Comparison of ENCODE assay signal across 8 cellular contexts in the genomic region with DNA sequence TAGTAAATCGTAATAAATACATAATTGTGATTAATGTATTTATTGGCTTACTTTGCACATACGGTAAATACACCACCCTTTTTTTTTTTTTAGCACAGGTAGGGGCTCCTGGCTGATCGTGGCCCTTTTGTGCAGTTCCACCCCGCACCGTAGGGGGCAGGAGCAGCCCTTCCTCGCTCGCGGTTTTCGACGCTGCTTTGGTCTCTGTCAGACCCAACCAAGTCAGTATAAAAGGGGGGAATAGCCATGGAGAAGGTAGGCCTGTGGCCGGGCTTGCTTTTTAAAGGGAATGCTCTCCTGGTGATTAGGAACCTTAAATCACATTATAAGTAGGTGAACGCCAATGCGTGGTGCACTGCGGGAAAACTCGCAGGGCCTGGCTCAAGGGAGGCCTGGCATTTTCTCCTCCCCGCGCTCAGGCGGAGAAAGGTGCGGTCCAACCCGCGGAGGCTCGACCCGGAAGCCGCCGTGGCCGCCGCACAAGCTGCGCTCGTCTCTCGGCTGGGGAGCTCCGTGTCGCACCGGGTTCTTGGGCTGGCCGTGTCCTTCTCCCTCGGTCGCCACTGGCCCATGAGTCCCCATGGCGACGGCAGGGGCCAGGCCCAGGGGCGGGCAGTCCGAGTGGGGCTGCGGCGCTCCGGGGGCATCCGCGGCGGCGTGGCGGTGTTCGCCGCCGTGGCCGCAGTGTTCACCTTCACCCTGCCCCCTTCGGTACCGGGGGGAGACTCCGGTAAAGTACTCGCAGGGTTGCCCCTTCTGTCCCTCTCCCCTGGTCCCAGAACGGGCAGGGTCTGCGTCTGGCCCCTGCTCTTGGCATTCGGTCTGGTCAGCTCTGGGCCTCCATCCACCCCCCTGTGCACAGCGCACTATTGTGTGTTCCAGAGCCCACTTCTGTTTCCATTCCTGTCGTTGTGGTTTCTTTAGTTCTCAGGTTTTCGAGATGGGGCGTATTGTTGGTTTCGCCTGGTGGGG. TPM values are rescaled to one million over a fixed set of nuclear protein-coding genes. Genes with fewer than 3 reads are reported as not detected.
A peak's percentile ranks its signal among the peaks of the same experiment; 100 is the strongest.
DNase-seq lines count a peak whose midpoint lies in the region; ATAC-seq and TF ChIP-seq lines count a peak whose summit lies in the region.

TSS of gene TMEM260 (plus strand) at position 454 of the 972 bp plus-strand sequence. CDS start at position 571, 117 bp downstream.

- ATAC-seq in HG03439 (IDR thresholded peaks at IDR 0.05; ENCODE audit: unreplicated experiment), result peak; percentile 97
- peak; percentile 89 for ATAC-seq in activated CD4-positive, alpha-beta T cell treated with anti-CD3 and anti-CD28 coated beads for 36 hours

- H3K27ac Mint-ChIP-seq in activated CD4-positive, alpha-beta T cell treated with anti-CD3 and anti-CD28 coated beads for 36 hours, result peak within 1 kb of the TSS; percentile 95

- H3K27me3 ChIP-seq in BJ (ENCODE audit: control insufficient read depth, insufficient read depth, low read length), result peaks cover 3% of the 10 kb centered on the region

- H3K4me3 ChIP-seq in BJ (ENCODE audit: low read depth, low read length), result peak within 1 kb of the TSS; percentile 87

- H3K9me3 Mint-ChIP-seq in activated CD4-positive, alpha-beta T cell treated with anti-CD3 and anti-CD28 coated beads for 36 hours (ENCODE audit: low read depth), result no peaks in the 10 kb centered on the region

- TF ChIP-seq CTCF in BJ (IDR thresholded peaks at IDR 0.05; ENCODE audit: insufficient read depth, low read depth, low read length), result peak; percentile 93

- H3K27ac ChIP-seq in cingulate gyrus (ENCODE audit: low read depth, low read length), result peak within 1 kb of the TSS; percentile 88

- DNase-seq in BJ (ENCODE audit: low read depth), result peak; percentile 28
- DNase-seq in NCI-H510A (lab: John Stamatoyannopoulos, UW), result peak; percentile 80
- DNase-seq in activated CD4-positive, alpha-beta T cell treated with anti-CD3 and anti-CD28 coated beads for 36 hours, result peak; percentile 93
- DNase-seq in kidney tubule cell (ENCODE audit: low spot score), result peak; percentile 88
- peak; percentile 69 to 86 (median 84) for DNase-seq in stimulated activated CD4-positive, alpha-beta T cell treated with anti-CD3 and anti-CD28 coated beads, Interleukin-1b, Interleukin-23, amount 100 ng/mL, for 24 hours (ENCODE audit: low read depth in 4 of 4, low spot score in 1 of 4)

- peaks cover 1% of the 10 kb centered on the region for H3K36me3 Mint-ChIP-seq in activated CD4-positive, alpha-beta T cell treated with anti-CD3 and anti-CD28 coated beads for 36 hours (ENCODE audit: low read depth)

- POLR2A ChIA-PET in BJ (lab: Charles Lee), result interaction anchor here (0.6 kb wide), 1 partner anchor 689 kb away, joined by 4 read pairs; the partner anchor contains the start of genes AP5M1 and EXOC5
- POLR2A ChIA-PET in activated CD4-positive, alpha-beta T cell treated with anti-CD3 and anti-CD28 coated beads for 36 hours (lab: Charles Lee), result interaction anchor here (1.0 kb wide), 1 partner anchor 61 kb away, joined by 3 read pairs; no protein-coding TSS in a partner anchor

- H3K4me3 Mint-ChIP-seq in activated CD4-positive, alpha-beta T cell treated with anti-CD3 and anti-CD28 coated beads for 36 hours, result peak within 1 kb of the TSS; percentile 82

- CTCF ChIA-PET in BJ (lab: Yijun Ruan, JAX), result interaction anchor here (0.6 to 2.5 kb wide), 12 partner anchors 10 to 715 kb away, joined by 3 to 18 read pairs (median 4); no protein-coding TSS in a partner anchor
- CTCF ChIA-PET in activated CD4-positive, alpha-beta T cell treated with anti-CD3 and anti-CD28 coated beads for 36 hours (lab: Charles Lee), result interaction anchor here (0.6 to 1.4 kb wide), 9 partner anchors 10 to 89 kb away, joined by 3 to 4 read pairs (median 3); no protein-coding TSS in a partner anchor

- no peaks in the 10 kb centered on the region for H3K36me3 ChIP-seq in BJ (ENCODE audit: control insufficient read depth, insufficient read depth, low read length)

- H3K27me3 Mint-ChIP-seq in activated CD4-positive, alpha-beta T cell treated with anti-CD3 and anti-CD28 coated beads for 36 hours, result no peaks in the 10 kb centered on the region

- H3K4me1 Mint-ChIP-seq in activated CD4-positive, alpha-beta T cell treated with anti-CD3 and anti-CD28 coated beads for 36 hours, result peaks cover 33% of the 10 kb centered on the region

- TF ChIP-seq POLR2A in GM19193 (IDR thresholded peaks at IDR 0.05; ENCODE audit: extremely low read depth, insufficient read depth, insufficient read length), result peak; percentile 97

- intact Hi-C loops in activated CD4-positive, alpha-beta T cell treated with anti-CD3 and anti-CD28 coated beads for 36 hours (cut with DNase I, micrococcal nuclease), result loop anchor here (1.0 to 10.0 kb wide), 6 partner anchors 465 to 1387 kb away; partner anchors contain the start of genes KTN1 (in 2 of the 2), AP5M1 (in 1 of the 2), DLGAP5 (in 1 of the 2) and EXOC5 (in 1 of the 2)

RNA-seq across cellular contexts. Expression of gene TMEM260, which starts in this region (rescaled TPM):
- polyA plus RNA-seq in BJ (2011; rRNA removed), result 9.8 and 15.3 TPM in 2 replicates
- polyA minus RNA-seq in BJ (2011; rRNA and poly(A)+ RNA removed), result 20.2 and 22.7 TPM in 2 replicates
- total RNA-seq in activated CD4-positive, alpha-beta T cell treated with anti-CD3 and anti-CD28 coated beads for 36 hours, result 10 to 100 TPM; 15.2 to 17.9 TPM

Comparison
In these comparisons a context has a peak if more than half of its experiments do, and no peak if none do; other contexts are left out.
1. Peak in every context shown above with its lines: DNase-seq, ATAC-seq, H3K4me3 ChIP-seq and H3K27ac ChIP-seq.
2. DNase-seq: peak in every context shown above with its lines; median percentile 93 in activated CD4-positive, alpha-beta T cell treated with anti-CD3 and anti-CD28 coated beads for 36 hours; 88 in kidney tubule cell; 84 in stimulated activated CD4-positive, alpha-beta T cell treated with anti-CD3 and anti-CD28 coated beads, Interleukin-1b, Interleukin-23, amount 100 ng/mL, for 24 hours; 80 in NCI-H510A; 28 in BJ.